1 cellular context compared by ENCODE assay signal in the genomic region with DNA sequence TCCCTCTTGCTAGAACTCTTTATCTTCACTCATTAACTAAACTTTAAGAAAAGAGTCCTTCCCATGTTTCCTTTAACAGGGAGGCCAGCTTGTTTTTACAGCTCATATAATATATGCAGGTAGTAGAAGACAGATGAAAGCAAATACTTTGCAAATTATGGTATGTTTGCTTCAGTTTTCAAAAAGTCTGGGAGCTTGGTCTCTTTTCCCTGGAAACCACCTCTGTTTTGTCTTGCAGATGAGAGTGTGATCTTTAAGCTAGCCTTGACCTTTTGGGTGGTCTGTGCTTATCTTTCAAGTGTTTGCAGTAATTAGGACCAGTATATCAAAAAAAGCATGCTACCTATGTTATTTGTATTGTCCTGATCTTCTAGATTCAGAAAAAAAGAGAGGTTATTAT.
TF ChIP-seq lines count a peak whose summit lies in the region.

No MANE protein-coding gene starts in this region.

TF ChIP-seq in GM23338, 12 proteins besides CTCF, POLR2A, EP300 and RAD21 (continued from another document):
- TF ChIP-seq ZNF462 (CRISPR knock-in tag; IDR thresholded peaks at IDR 0.05) (no peak), CREB1 (CRISPR knock-in tag; IDR thresholded peaks at IDR 0.05; ENCODE audit: low read depth) (no peak), EZH2 (IDR thresholded peaks at IDR 0.05; ENCODE audit: low read depth, unreplicated experiment) (no peak), POLR2AphosphoS5 (IDR thresholded peaks at IDR 0.05; ENCODE audit: low read depth) (no peak)
